In the genomic region with DNA sequence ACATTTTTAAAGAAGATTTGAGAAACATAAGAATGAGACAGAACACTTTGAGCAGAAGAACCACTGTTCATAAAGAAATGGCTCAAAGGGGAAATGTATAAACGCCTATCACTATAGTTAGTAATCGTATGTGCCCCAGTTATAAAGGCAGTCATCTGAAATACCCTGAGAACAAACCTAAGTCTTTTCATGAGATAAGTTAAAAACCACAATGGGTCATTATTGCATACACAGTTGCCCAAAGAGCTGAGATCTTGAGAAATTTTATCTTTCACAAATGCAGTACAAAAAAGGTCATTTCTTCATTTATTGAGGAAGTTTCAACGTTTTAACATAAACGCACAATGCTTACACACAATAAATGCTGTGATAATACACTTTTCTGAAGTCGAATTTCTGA, we compare ENCODE assay signal across 32 cellular contexts.
DNase-seq lines count a peak whose midpoint lies in the region; ATAC-seq lines count a peak whose summit lies in the region.
"Had no signal": no experiment of that assay in that cellular context is flagged by ENCODE, and none has a peak within 500 bp of the region (broad histone marks: within the 10 kb centered on the region; RNA-seq: fewer than 3 reads in every experiment).

No MANE protein-coding gene starts in this region.

- intact Hi-C loops in left colon (cut with DNase I, micrococcal nuclease) = no loop called here

- peak; percentile 95 to 97 for DNase-seq in AML-193 (lab: John Stamatoyannopoulos, UW)
- DNase-seq in MV-4-11 (lab: John Stamatoyannopoulos, UW) = peak; percentile 97
- peak; percentile 93 for DNase-seq in SKM-1 treated with dmso at 0.1 percent for 144 hours (lab: John Stamatoyannopoulos, UW; ENCODE audit: unreplicated experiment)
- no peak for DNase-seq in left lobe of liver (ENCODE audit: low spot score)
- DNase-seq in caudate nucleus (lab: John Stamatoyannopoulos, UW) = no peak
- no peak for DNase-seq in left colon
- no peak for DNase-seq in NCI-H526 (lab: John Stamatoyannopoulos, UW)
- DNase-seq in NCI-H2227 (lab: John Stamatoyannopoulos, UW; ENCODE audit: unreplicated experiment) = no peak
- DNase-seq: activated CD4-positive, alpha-beta T cell treated with anti-CD3 and anti-CD28 coated beads, Interleukin-2, amount 10 ng/mL, durations not matched to agents 24 days and 14 days; activated effector memory CD4-positive, alpha-beta T cell treated with Interleukin-2 at 50 U/mL for 16 hours; activated T-cell treated with anti-CD3 and anti-CD28 coated beads, Interleukin-2, amount 50 U/mL, for 1 hour; anterior cingulate cortex; Calu3; CD4-positive, CD25-positive, alpha-beta regulatory T cell; DND-41; effector CD4-positive, alpha-beta T cell; kidney glomerular epithelial cell; MM.1S; NCI-H1694; NCI-H446; NCI-H82; pancreas; PC-3; stimulated activated naive B cell treated with anti-CD40 and anti-IgM and Interleukin-4, amounts not matched to agents 10 μg/mL and 1 μg/mL and 100 μg/mL, for 72 hours; substantia nigra; T-helper 9 cell had no signal

- peak; percentile 14 for ATAC-seq in left lobe of liver
- ATAC-seq in left colon = no peak
- ATAC-seq: activated naive CD4-positive, alpha-beta T cell treated with anti-CD3 and anti-CD28 coated beads, Interleukin-2, amount 50 U/mL, for 72 hours; pancreas; PC-3; SK-N-SH treated with all-trans-retinoic acid at 6 μM for 48 hours; stimulated activated naive B cell treated with anti-CD40 and anti-IgM and Interleukin-4, amounts not matched to agents 10 μg/mL and 1 μg/mL and 100 μg/mL, for 72 hours; WTC11 had no signal

- no peak overlapping the region for H3K27ac ChIP-seq in caudate nucleus (ENCODE audit: low read depth, low read length)
- H3K27ac ChIP-seq: hepatocyte, KMS-11, pancreas, skin epidermis had no signal

Comparison
In these comparisons a context has a peak if more than half of its experiments do, and no peak if none do; other contexts are left out.
1. DNase-seq: peak in AML-193 (2 of 2), MV-4-11 (single experiment) and SKM-1 treated with dmso at 0.1 percent for 144 hours (single experiment); none in left lobe of liver (single experiment), caudate nucleus (0 of 61), left colon (0 of 2), NCI-H526 (0 of 2) and NCI-H2227 (single experiment).